In the genomic region with DNA sequence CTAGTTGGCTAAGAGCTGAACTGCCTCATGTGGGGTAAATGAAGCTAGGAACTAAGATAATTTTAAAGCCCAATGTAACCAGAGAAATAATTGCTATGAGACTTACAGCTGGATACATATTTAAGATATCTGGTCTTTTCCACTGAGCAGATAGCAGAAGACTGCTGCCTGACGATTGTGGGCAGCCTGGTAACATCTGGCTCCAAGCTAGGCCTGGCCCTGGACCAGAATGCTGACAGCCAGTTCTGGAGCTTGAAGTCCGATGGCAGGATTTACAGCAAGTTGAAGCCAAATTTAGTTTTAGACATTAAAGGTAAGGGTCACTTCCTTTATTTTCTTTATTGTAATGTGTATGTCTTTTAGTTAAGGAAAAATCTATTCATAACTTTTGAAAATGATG, we compare ENCODE assay signal across 20 cellular contexts.
DNase-seq lines count a peak whose midpoint lies in the region; ATAC-seq, FAIRE-seq and TF ChIP-seq lines count a peak whose summit lies in the region.
"Had no signal": no experiment of that assay in that cellular context is flagged by ENCODE, and none has a peak within 500 bp of the region (broad histone marks: within the 10 kb centered on the region; RNA-seq: fewer than 3 reads in every experiment).

No MANE protein-coding gene starts in this region.

- H3K27me3 ChIP-seq in DOHH2 (ENCODE audit: control insufficient read depth, low read length) = no peaks in the 10 kb centered on the region
- H3K27me3 ChIP-seq in endothelial cell of umbilical vein (ENCODE audit: control insufficient read depth in 2 of 2, insufficient read depth in 2 of 2, low read length in 2 of 2) = no peaks in the 10 kb centered on the region
- H3K27me3 ChIP-seq: BE2C had no signal

- peaks cover 16% of the 10 kb centered on the region for H3K36me3 Mint-ChIP-seq in memory B cell
- peaks cover 46% of the 10 kb centered on the region for H3K36me3 Mint-ChIP-seq in activated CD4-positive, alpha-beta T cell treated with anti-CD3 and anti-CD28 coated beads, Interleukin-2, amount 10 ng/mL, durations not matched to agents 24 days and 14 days (ENCODE audit: low read depth)

- no peak for TF ChIP-seq CTCF in DOHH2 (IDR thresholded peaks at IDR 0.05; ENCODE audit: low read depth, low read length, poor library complexity, severe bottlenecking)
- no peak for TF ChIP-seq CTCF in endothelial cell of umbilical vein (IDR thresholded peaks at IDR 0.05; ENCODE audit: extremely low read depth in 1 of 2, insufficient read depth in 1 of 2, low read depth in 1 of 2, low read length in 2 of 2)

- no peak overlapping the region for H3K4me3 Mint-ChIP-seq in memory B cell
- no peak overlapping the region for H3K4me3 Mint-ChIP-seq in activated CD4-positive, alpha-beta T cell treated with anti-CD3 and anti-CD28 coated beads, Interleukin-2, amount 10 ng/mL, durations not matched to agents 24 days and 14 days
- H3K4me3 Mint-ChIP-seq: CD8-positive, alpha-beta T cell had no signal

- H3K27me3 Mint-ChIP-seq in memory B cell = no peaks in the 10 kb centered on the region
- no peaks in the 10 kb centered on the region for H3K27me3 Mint-ChIP-seq in activated CD4-positive, alpha-beta T cell treated with anti-CD3 and anti-CD28 coated beads, Interleukin-2, amount 10 ng/mL, durations not matched to agents 24 days and 14 days

- CTCF ChIA-PET in endothelial cell of umbilical vein (lab: Charles Lee) = interaction anchor here (0.9 to 23.4 kb wide), 7 partner anchors 51 to 434 kb away, joined by 3 to 397 read pairs (median 6); no protein-coding TSS in a partner anchor

- no peaks in the 10 kb centered on the region for H3K9me3 Mint-ChIP-seq in memory B cell
- no peaks in the 10 kb centered on the region for H3K9me3 Mint-ChIP-seq in activated CD4-positive, alpha-beta T cell treated with anti-CD3 and anti-CD28 coated beads, Interleukin-2, amount 10 ng/mL, durations not matched to agents 24 days and 14 days
- H3K9me3 Mint-ChIP-seq: CD8-positive, alpha-beta T cell had no signal

- H3K9me2 ChIP-seq in DOHH2 (replicated peaks; ENCODE audit: control insufficient read depth, low read length) = no peaks in the 10 kb centered on the region

- POLR2A ChIA-PET in endothelial cell of umbilical vein (lab: Charles Lee) = no interaction called here

- 0 out of 2 replicates have a peak overlapping the region, but pooled peaks have one; percentile 33 for H3K4me2 ChIP-seq in DOHH2 (ENCODE audit: low read length)
- H3K4me2 ChIP-seq in endothelial cell of umbilical vein (ENCODE audit: insufficient read depth, low read length) = no peak overlapping the region

- H4K20me1 ChIP-seq in DOHH2 (ENCODE audit: control insufficient read depth, insufficient read depth, low read depth, low read length) (no peaks in the 10 kb centered on the region), endothelial cell of umbilical vein (replicated peaks; ENCODE audit: control insufficient read depth, extremely low read depth, insufficient read depth, low read length) (no peaks in the 10 kb centered on the region)

- H3K9ac ChIP-seq in endothelial cell of umbilical vein (replicated peaks; ENCODE audit: extremely low read depth, insufficient read depth, low read length) = no peak overlapping the region

- dilution Hi-C loops in endothelial cell of umbilical vein (cut with MboI; ENCODE audit: extremely low pct_ligation_motif_present, low sequenced_read_pairs) = loop anchor here (25.0 kb wide), 1 partner anchor 126 kb away; no protein-coding TSS in a partner anchor

- H3K79me2 ChIP-seq in DOHH2 (ENCODE audit: control insufficient read depth, low read length) (no peaks in the 10 kb centered on the region), endothelial cell of umbilical vein (ENCODE audit: control insufficient read depth, insufficient read depth, low read length) (no peaks in the 10 kb centered on the region)

- intact Hi-C loops in endothelial cell of umbilical vein (cut with micrococcal nuclease) = no loop called here
- intact Hi-C loops in activated CD4-positive, alpha-beta T cell treated with anti-CD3 and anti-CD28 coated beads, Interleukin-2, amount 10 ng/mL, durations not matched to agents 24 days and 14 days (cut with micrococcal nuclease) = no loop called here

- no peak overlapping the region for H2AFZ ChIP-seq in endothelial cell of umbilical vein (ENCODE audit: low read depth, low read length)

- H3K9me1 ChIP-seq in endothelial cell of umbilical vein (replicated peaks; ENCODE audit: control insufficient read depth, extremely low read depth, insufficient read depth, low read length) = no peaks in the 10 kb centered on the region

- peaks cover 8% of the 10 kb centered on the region for H3K4me1 Mint-ChIP-seq in memory B cell
- H3K4me1 Mint-ChIP-seq in activated CD4-positive, alpha-beta T cell treated with anti-CD3 and anti-CD28 coated beads, Interleukin-2, amount 10 ng/mL, durations not matched to agents 24 days and 14 days = peaks cover 9% of the 10 kb centered on the region

- peaks cover 4% of the 10 kb centered on the region; the same call in 1 of the 2 replicates for H3F3A ChIP-seq in DOHH2 (ENCODE audit: control insufficient read depth, insufficient read depth)

- no peak for TF ChIP-seq POLR2A in endothelial cell of umbilical vein (IDR thresholded peaks at IDR 0.05; ENCODE audit: low read depth, low read length)

- H3K36me3 ChIP-seq in DOHH2 (ENCODE audit: control insufficient read depth, low read length) (peaks cover 84% of the 10 kb centered on the region), endothelial cell of umbilical vein (ENCODE audit: control insufficient read depth in 2 of 2, extremely low read depth in 1 of 2, insufficient read depth in 2 of 2, low read length in 2 of 2) (peaks cover 0 to 3% of the 10 kb centered on the region in 2 experiments)
- H3K36me3 ChIP-seq: BE2C had no signal

- peaks cover 24% of the 10 kb centered on the region for H3K4me1 ChIP-seq in DOHH2 (ENCODE audit: control insufficient read depth, low read length)
- H3K4me1 ChIP-seq in endothelial cell of umbilical vein (ENCODE audit: control insufficient read depth, extremely low read depth, insufficient read depth, low read length) = no peaks in the 10 kb centered on the region
- H3K4me1 ChIP-seq: BE2C had no signal

- H3K9me3 ChIP-seq in DOHH2 (ENCODE audit: control insufficient read depth, insufficient read depth, low read length) (no peaks in the 10 kb centered on the region), endothelial cell of umbilical vein (replicated peaks; ENCODE audit: control insufficient read depth, insufficient read depth, low read length) (no peaks in the 10 kb centered on the region)
- H3K9me3 ChIP-seq: BE2C had no signal

- FAIRE-seq in endothelial cell of umbilical vein (lab: Jason Lieb, UNC) = peak; percentile 28
- FAIRE-seq: G401.6, HTR-8/SVneo had no signal

- H3K27ac Mint-ChIP-seq in memory B cell = peak overlapping the region; percentile 84
- no peak overlapping the region for H3K27ac Mint-ChIP-seq in activated CD4-positive, alpha-beta T cell treated with anti-CD3 and anti-CD28 coated beads, Interleukin-2, amount 10 ng/mL, durations not matched to agents 24 days and 14 days
- H3K27ac Mint-ChIP-seq: CD8-positive, alpha-beta T cell had no signal

- BruUV-seq in endothelial cell of umbilical vein (replicated peaks; lab: Mats Ljungman, UMichigan) = no TSS peak

- DNase-seq in DMS 273 (lab: John Stamatoyannopoulos, UW; ENCODE audit: unreplicated experiment) = peak; percentile 18
- no peak for DNase-seq in DMS 273 treated with DMSO at 0.1 percent for 48 hours (lab: John Stamatoyannopoulos, UW)
- DNase-seq in endothelial cell of umbilical vein (ENCODE audit: low read depth, low spot score) = no peak
- DNase-seq in memory B cell (ENCODE audit: low spot score in 2 of 2) = no peak
- DNase-seq in SIG-M5 (lab: John Stamatoyannopoulos, UW) = no peak
- no peak for DNase-seq in NCI-H1417 (lab: John Stamatoyannopoulos, UW)
- no peak for DNase-seq in activated CD4-positive, alpha-beta T cell treated with anti-CD3 and anti-CD28 coated beads, Interleukin-2, amount 10 ng/mL, durations not matched to agents 24 days and 14 days
- DNase-seq: BE2C; CD8-positive, alpha-beta T cell; DMS79 treated with DMSO at 0.1 percent for 48 hours; HCEC 1CT; NCI-H1417 treated with DMSO at 0.1 percent for 48 hours; NCI-H2029; NCI-H2171; NCI-H446 treated with DMSO at 0.1 percent for 48 hours; OCI-M1 had no signal

- H3K27ac ChIP-seq in DOHH2 (ENCODE audit: low read depth, low read length) = peak overlapping the region; percentile 25; the same call in 1 of the 2 replicates
- H3K27ac ChIP-seq in endothelial cell of umbilical vein (ENCODE audit: insufficient read depth, low read depth, low read length) = no peak overlapping the region
- H3K27ac ChIP-seq: 22Rv1 had no signal

- no peak for ATAC-seq in memory B cell (ENCODE audit: low read depth)
- ATAC-seq: CD8-positive, alpha-beta T cell had no signal

- no peak overlapping the region for H3K4me3 ChIP-seq in DOHH2 (ENCODE audit: low read length)
- H3K4me3 ChIP-seq in endothelial cell of umbilical vein (replicated peaks in 1 of 3; ENCODE audit: insufficient read depth in 1 of 3, low read depth in 1 of 3, low read length in 3 of 3) = no peak overlapping the region

TF ChIP-seq in endothelial cell of umbilical vein, 7 proteins besides CTCF, POLR2A, EP300 and RAD21:
- no peak for TF ChIP-seq JUN (IDR thresholded peaks at IDR 0.05; ENCODE audit: borderline replicate concordance, insufficient read depth, insufficient read length, low read depth)
- no peak for TF ChIP-seq FOS (IDR thresholded peaks at IDR 0.05; ENCODE audit: borderline replicate concordance, insufficient read depth, low read length)
- no peak for TF ChIP-seq GATA2 (IDR thresholded peaks at IDR 0.05; ENCODE audit: insufficient read depth, insufficient read length, low read depth, low read length)
